Comparison of ENCODE assay signal across 1 cellular context in genomic region chr12:89663577-89664357, GRCh38.
A peak's percentile ranks its signal among the peaks of the same experiment; 100 is the strongest.
TF ChIP-seq lines count a peak whose summit lies in the region.

No MANE protein-coding gene starts in this region.

TF ChIP-seq in K562, 482 proteins besides CTCF, POLR2A, EP300 and RAD21 (continued from another document and continues in another):
- TF ChIP-seq MGA (IDR thresholded peaks at IDR 0.05) (no peak), HMBOX1 (IDR thresholded peaks at IDR 0.05) (peak; percentile 94), BACH1 (tag; IDR thresholded peaks at IDR 0.05) (no peak), ZC3H4 (CRISPR knock-in tag; IDR thresholded peaks at IDR 0.05; ENCODE audit: borderline replicate concordance) (no peak), HES1 (IDR thresholded peaks at IDR 0.05; ENCODE audit: low read depth) (no peak), SRSF7 (optimal IDR thresholded peaks at IDR 0.05; ENCODE audit: low read depth, low read length) (no peak), POLR2AphosphoS2 (IDR thresholded peaks at IDR 0.05; ENCODE audit: low read length) (no peak), MCM5 (IDR thresholded peaks at IDR 0.05; ENCODE audit: low read depth) (no peak), ZNF764 (CRISPR knock-in tag; IDR thresholded peaks at IDR 0.05; ENCODE audit: low read depth) (no peak), ZNF699 (CRISPR knock-in tag; IDR thresholded peaks at IDR 0.05; ENCODE audit: insufficient replicate concordance) (no peak), RBM34 (IDR thresholded peaks at IDR 0.05; ENCODE audit: borderline replicate concordance, insufficient read depth, low read length) (no peak), MXI1 (IDR thresholded peaks at IDR 0.05; ENCODE audit: low read depth, low read length) (no peak), ZNF609 (CRISPR knock-in tag; IDR thresholded peaks at IDR 0.05; ENCODE audit: borderline replicate concordance) (no peak), PTTG1 (tag; IDR thresholded peaks at IDR 0.05; ENCODE audit: low read depth) (no peak), TEAD1 (CRISPR knock-in tag; IDR thresholded peaks at IDR 0.05) (no peak), STAT5A (IDR thresholded peaks at IDR 0.05; ENCODE audit: borderline replicate concordance, low read length) (peak; percentile 66), CLOCK (CRISPR knock-in tag; IDR thresholded peaks at IDR 0.05; ENCODE audit: borderline replicate concordance) (no peak), MAX (CRISPR knock-in tag; IDR thresholded peaks at IDR 0.05) (no peak), PRDM10 (IDR thresholded peaks at IDR 0.05; ENCODE audit: partially characterized antibody) (no peak), ZNF76 (CRISPR knock-in tag; IDR thresholded peaks at IDR 0.05; ENCODE audit: borderline replicate concordance) (no peak), SOX6 (IDR thresholded peaks at IDR 0.05) (peak; percentile 71), ZNF639 (CRISPR knock-in tag; conservative IDR thresholded peaks at IDR 0.05 in 1 of 2, IDR thresholded peaks at IDR 0.05 in 1 of 2) (no peak), CCNT2 (IDR thresholded peaks at IDR 0.05; ENCODE audit: borderline replicate concordance, extremely low read depth, insufficient read length, low read depth, low read length) (no peak), TFAM (CRISPR knock-in tag; conservative IDR thresholded peaks at IDR 0.05) (no peak), YY1 (IDR thresholded peaks at IDR 0.05; ENCODE audit: borderline replicate concordance in 1 of 3, control insufficient read depth in 1 of 3, extremely low read depth in 1 of 3, insufficient read depth in 3 of 3, insufficient read length in 1 of 3, insufficient replicate concordance in 2 of 3, low read depth in 1 of 3, low read length in 2 of 3) (no peak), KLF1 (tag; IDR thresholded peaks at IDR 0.05) (no peak)
